In the genomic region with DNA sequence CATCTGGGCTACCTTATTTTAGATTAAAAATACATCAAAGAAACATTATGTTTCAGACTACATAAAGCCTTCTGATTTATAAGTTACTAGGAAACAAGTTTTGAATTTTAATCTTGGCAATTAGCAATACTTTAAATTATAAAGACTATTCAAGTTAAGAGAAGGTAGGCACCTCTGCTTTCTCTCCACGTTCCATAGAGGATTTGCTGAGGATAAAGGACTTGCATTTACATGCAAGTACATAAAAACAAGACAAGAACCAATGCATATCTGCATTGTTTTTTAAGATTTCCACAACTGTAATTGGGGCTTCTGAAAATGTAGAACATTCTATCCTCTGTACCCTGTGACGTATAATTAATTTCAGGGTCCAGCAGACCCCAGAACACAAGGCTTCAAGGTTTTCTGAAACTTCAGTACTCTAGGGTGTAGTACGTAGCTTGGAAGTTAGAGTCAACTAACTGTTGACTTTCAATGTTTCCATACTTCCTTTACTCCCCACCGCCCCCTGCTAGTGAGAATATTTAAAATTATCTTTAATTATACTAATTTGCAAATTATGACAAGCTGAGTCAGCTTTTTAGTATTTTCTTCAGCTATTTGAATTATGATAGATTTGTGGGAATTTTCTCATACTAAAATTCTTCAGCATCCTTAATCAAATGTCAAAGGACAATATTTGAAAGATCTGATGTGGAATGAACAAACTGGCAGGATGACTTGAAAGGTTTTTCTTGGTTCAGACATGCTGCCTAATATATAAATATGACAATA, we compare ENCODE assay signal across 23 cellular contexts.
"Had no signal": no experiment of that assay in that cellular context is flagged by ENCODE, and none has a peak within 500 bp of the region (broad histone marks: within the 10 kb centered on the region; RNA-seq: fewer than 3 reads in every experiment).

No MANE protein-coding gene starts in this region.

- H3K36me3 Mint-ChIP-seq: memory B cell; natural killer cell; stimulated activated effector memory CD8-positive, alpha-beta T cell treated with anti-CD3 and anti-CD28 coated beads, Interleukin-12 subunit alpha, Interleukin-12 subunit beta, amount 100 ng/mL, for 72 hours had no signal

- H3K27me3 ChIP-seq: esophagus squamous epithelium, pancreas, stomach, thyroid gland had no signal

- H3K27ac Mint-ChIP-seq: effector memory CD8-positive, alpha-beta T cell; memory B cell; natural killer cell; stimulated activated effector memory CD8-positive, alpha-beta T cell treated with anti-CD3 and anti-CD28 coated beads, Interleukin-12 subunit alpha, Interleukin-12 subunit beta, amount 100 ng/mL, for 72 hours; type B pancreatic cell had no signal

- H3K36me3 ChIP-seq: esophagus squamous epithelium, lower lobe of right lung, pancreas, stomach, thyroid gland had no signal

- FAIRE-seq: endometrium, keratinocyte, pancreas, urothelium cell line had no signal

- ATAC-seq: effector memory CD8-positive, alpha-beta T cell; left ventricle myocardium superior; lower lobe of right lung; natural killer cell; pancreas; sciatic nerve; stimulated activated effector memory CD8-positive, alpha-beta T cell treated with anti-CD3 and anti-CD28 coated beads, Interleukin-12 subunit alpha, Interleukin-12 subunit beta, amount 100 ng/mL, for 72 hours had no signal

- H3K4me3 Mint-ChIP-seq: effector memory CD8-positive, alpha-beta T cell; memory B cell; natural killer cell; stimulated activated effector memory CD8-positive, alpha-beta T cell treated with anti-CD3 and anti-CD28 coated beads, Interleukin-12 subunit alpha, Interleukin-12 subunit beta, amount 100 ng/mL, for 72 hours; type B pancreatic cell had no signal

- H3K27ac ChIP-seq: esophagus squamous epithelium, lower lobe of right lung, pancreas, stomach, thyroid gland had no signal

- H3K4me3 ChIP-seq: esophagus squamous epithelium, lower lobe of right lung, pancreas, stomach, thyroid gland had no signal

- H3K9me3 ChIP-seq: esophagus squamous epithelium, lower lobe of right lung, pancreas, stomach, thyroid gland had no signal

- H3K4me1 ChIP-seq: esophagus squamous epithelium, lower lobe of right lung, pancreas, stomach, thyroid gland had no signal

- H3K27me3 Mint-ChIP-seq: effector memory CD8-positive, alpha-beta T cell; memory B cell; type B pancreatic cell had no signal

- DNase-seq: cortex of kidney; effector memory CD8-positive, alpha-beta T cell; erythroblast; esophagus squamous epithelium; foreskin melanocyte; hypothalamus; left ventricle myocardium superior; lower lobe of right lung; natural killer cell; pancreas; retina; stimulated activated CD4-positive, alpha-beta T cell treated with anti-CD3 and anti-CD28 coated beads, Interleukin-2, amount 100 ng/mL, for 24 hours; stimulated activated CD4-positive, alpha-beta T cell treated with anti-CD3 and anti-CD28 coated beads, Interleukin-4, amount 100 ng/mL, for 24 hours; stimulated activated naive CD4-positive, alpha-beta T cell treated with Interleukin-2 at 50 U/mL for 16 hours; stomach; thyroid gland had no signal

- H3K4me1 Mint-ChIP-seq: memory B cell; natural killer cell; stimulated activated effector memory CD8-positive, alpha-beta T cell treated with anti-CD3 and anti-CD28 coated beads, Interleukin-12 subunit alpha, Interleukin-12 subunit beta, amount 100 ng/mL, for 72 hours had no signal
